In the genomic region with DNA sequence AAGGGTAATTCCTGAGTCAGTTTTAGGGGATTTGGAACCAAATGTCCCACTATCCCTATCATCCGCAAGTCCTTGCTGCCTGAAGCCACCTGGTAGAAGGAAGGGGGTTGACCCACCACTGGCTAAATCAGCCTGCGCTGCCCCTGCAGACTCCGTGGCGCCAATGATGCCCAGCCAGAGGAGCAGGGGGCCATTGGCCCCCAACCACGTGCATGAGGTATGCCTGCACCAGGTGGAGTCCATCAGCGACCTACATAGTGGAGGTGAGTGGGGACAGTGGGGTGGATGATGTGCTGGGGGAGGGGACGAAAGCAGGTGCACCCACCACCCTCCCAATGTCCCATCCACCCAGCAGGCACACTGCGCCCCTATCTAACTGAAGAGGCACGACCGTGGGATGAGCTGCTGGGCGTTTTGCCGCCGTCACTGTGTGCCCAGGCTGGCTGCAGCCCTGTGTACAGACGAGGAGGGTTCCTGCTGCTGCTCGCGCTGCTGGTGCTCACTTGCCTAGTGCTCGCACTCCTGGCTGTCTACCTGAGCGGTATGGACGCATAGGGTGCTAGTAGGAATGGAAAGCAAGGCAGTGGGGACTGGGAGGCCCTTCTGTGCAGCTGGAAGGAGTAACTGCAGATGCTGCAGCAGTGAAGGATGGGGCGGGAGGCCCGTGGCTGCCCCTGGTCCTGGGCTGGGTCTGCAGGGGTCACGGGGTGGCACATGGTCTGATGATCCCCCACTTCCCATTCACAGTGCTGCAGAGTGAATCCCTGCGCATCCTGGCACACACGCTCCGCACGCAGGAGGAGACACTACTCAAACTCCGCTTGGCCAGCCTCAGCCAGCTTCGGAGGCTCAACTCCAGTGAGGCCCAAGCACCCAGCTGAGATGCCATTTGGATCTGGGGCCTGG, we compare ENCODE assay signal across 21 cellular contexts. TPM values are rescaled to one million over a fixed set of nuclear protein-coding genes. Genes with fewer than 3 reads are reported as not detected.
DNase-seq lines count a peak whose midpoint lies in the region; ATAC-seq and TF ChIP-seq lines count a peak whose summit lies in the region.
"Had no signal": no experiment of that assay in that cellular context is flagged by ENCODE, and none has a peak within 500 bp of the region (broad histone marks: within the 10 kb centered on the region; RNA-seq: fewer than 3 reads in every experiment).

No MANE protein-coding gene starts in this region.

- H4K91ac ChIP-seq in neuronal stem cell (ENCODE audit: low read depth, low read length, poor library complexity): no peak overlapping the region

- peaks cover 5% of the 10 kb centered on the region; the same call in 1 of the 2 replicates for H3K4me1 ChIP-seq in GM23338 (ENCODE audit: insufficient read depth)
- no peaks in the 10 kb centered on the region for H3K4me1 ChIP-seq in endodermal cell (ENCODE audit: control insufficient read depth, insufficient read depth, low read length)
- H3K4me1 ChIP-seq in neuronal stem cell (ENCODE audit: control insufficient read depth in 2 of 2, insufficient read depth in 1 of 2, low read depth in 1 of 2, low read length in 2 of 2): peaks cover 4 to 6% of the 10 kb centered on the region in 2 donors
- H3K4me1 ChIP-seq in testis: peaks cover 14% of the 10 kb centered on the region

- H3K27me3 Mint-ChIP-seq in activated T-cell treated with anti-CD3 and anti-CD28 coated beads, Interleukin-2, amount 50 U/mL, for 4 hours (ENCODE audit: low read depth): no peaks in the 10 kb centered on the region
- peaks cover 5% of the 10 kb centered on the region for H3K27me3 Mint-ChIP-seq in GM23338 (ENCODE audit: insufficient read depth, low read depth, poor library complexity)
- peaks cover 4% of the 10 kb centered on the region for H3K27me3 Mint-ChIP-seq in endodermal cell (ENCODE audit: insufficient read depth)
- H3K27me3 Mint-ChIP-seq: CD8-positive, alpha-beta memory T cell had no signal

- H3K79me1 ChIP-seq in neuronal stem cell (ENCODE audit: low read depth, low read length): peaks cover 14% of the 10 kb centered on the region

- peaks cover 13% of the 10 kb centered on the region for H3K79me2 ChIP-seq in GM23338 (replicated peaks; ENCODE audit: insufficient read depth)

- H3K4me3 ChIP-seq in GM23338 (no peak overlapping the region), endodermal cell (ENCODE audit: low read length) (no peak overlapping the region), neuronal stem cell (ENCODE audit: low read length in 2 of 2) (peak overlapping the region in 1 of 2 donors; percentile 32), testis (no peak overlapping the region)
- H3K4me3 ChIP-seq: MG63, PC-9 had no signal

- H3F3A ChIP-seq in GM23338 (replicated peaks; ENCODE audit: low read depth): 0 out of 2 replicates have a peak, but pooled peaks cover 4% of the 10 kb centered on the region

- peaks cover 22% of the 10 kb centered on the region for H3K36me3 Mint-ChIP-seq in activated T-cell treated with anti-CD3 and anti-CD28 coated beads, Interleukin-2, amount 50 U/mL, for 4 hours (ENCODE audit: insufficient read depth)
- H3K36me3 Mint-ChIP-seq in GM23338 (ENCODE audit: low read depth): peaks cover 47% of the 10 kb centered on the region
- peaks cover 30% of the 10 kb centered on the region for H3K36me3 Mint-ChIP-seq in endodermal cell (ENCODE audit: low read depth)

- H2AFZ ChIP-seq in GM23338 (no peak overlapping the region), neuronal stem cell (ENCODE audit: low read length) (no peak overlapping the region)
- H2AFZ ChIP-seq: PC-9 had no signal

- no peak for TF ChIP-seq POLR2A in testis (IDR thresholded peaks at IDR 0.05)

- H4K20me1 ChIP-seq in GM23338 (replicated peaks; ENCODE audit: insufficient read depth): no peaks in the 10 kb centered on the region; the same call in 1 of the 2 replicates

- no peak overlapping the region for H3K4ac ChIP-seq in neuronal stem cell (ENCODE audit: low read length)

- no peak overlapping the region for H4K8ac ChIP-seq in neuronal stem cell (ENCODE audit: low read depth, low read length)

- H2BK120ac ChIP-seq in neuronal stem cell (ENCODE audit: low read depth, low read length): no peak overlapping the region

- no peak overlapping the region for H3K14ac ChIP-seq in neuronal stem cell (ENCODE audit: low read length)

- peak overlapping the region; percentile 4 for H2BK12ac ChIP-seq in neuronal stem cell (ENCODE audit: low read length)

- H3K27me3 ChIP-seq in GM23338 (ENCODE audit: insufficient read depth) (no peaks in the 10 kb centered on the region), endodermal cell (ENCODE audit: control insufficient read depth, insufficient read depth, low read length, poor library complexity, severe bottlenecking) (no peaks in the 10 kb centered on the region), neuronal stem cell (ENCODE audit: control insufficient read depth in 3 of 3, insufficient read depth in 3 of 3, low read depth in 1 of 3, low read length in 3 of 3) (no peaks in the 10 kb centered on the region), testis (no peaks in the 10 kb centered on the region)
- H3K27me3 ChIP-seq: MG63 had no signal

- 95 to 100% methylated on average over 12 to 27 of the region's 28 CpGs for WGBS in endodermal cell (ENCODE audit: insufficient coverage in 1 of 2, insufficient read length in 1 of 2), 2 experiments
- WGBS in neuronal stem cell (ENCODE audit: extremely low coverage in 2 of 2, insufficient read length in 2 of 2, insufficient replicate concordance in 1 of 2), 2 donors: no CpG with 5 or more reads among the region's 28 CpGs
- WGBS in testis, 2 donors: 86% methylated on average over 16 to 28 of the region's 28 CpGs

- intact Hi-C loops in testis (cut with DNase I; ENCODE audit: low total_unique reads): no loop called here

- H3K9me3 ChIP-seq in endodermal cell (ENCODE audit: control insufficient read depth, low read length) (no peaks in the 10 kb centered on the region), neuronal stem cell (replicated peaks in 1 of 2; ENCODE audit: control insufficient read depth in 2 of 2, insufficient read depth in 1 of 2, low read depth in 1 of 2, low read length in 2 of 2) (no peaks in the 10 kb centered on the region), testis (no peaks in the 10 kb centered on the region)
- H3K9me3 ChIP-seq: MG63 had no signal

- H2BK5ac ChIP-seq in neuronal stem cell (ENCODE audit: low read length): no peak overlapping the region

- H2BK15ac ChIP-seq in neuronal stem cell (ENCODE audit: low read length): no peak overlapping the region

- H3K9ac ChIP-seq in endodermal cell (ENCODE audit: extremely low read depth, low read length, poor library complexity, severe bottlenecking) (no peak overlapping the region), neuronal stem cell (ENCODE audit: low read depth, low read length, poor library complexity) (peak overlapping the region; percentile 25)

- ATAC-seq in activated T-cell treated with anti-CD3 and anti-CD28 coated beads, Interleukin-2, amount 50 U/mL, for 4 hours: peak; percentile 10 to 13
- ATAC-seq in GM23338: no peak

- TF ChIP-seq CTCF in GM23338 (conservative IDR thresholded peaks at IDR 0.05; ENCODE audit: low read depth in 2 of 2) (no peak), endodermal cell (conservative IDR thresholded peaks at IDR 0.05) (no peak), testis (IDR thresholded peaks at IDR 0.05) (no peak)

- DNase-seq in activated T-cell treated with anti-CD3 and anti-CD28 coated beads, Interleukin-2, amount 50 U/mL, for 4 hours: no peak
- DNase-seq in activated T-cell treated with anti-CD3 and anti-CD28 coated beads, Interleukin-2, amount 50 U/mL, for 48 hours: no peak
- DNase-seq in GM23338 (ENCODE audit: low spot score) (no peak), endodermal cell (peak; percentile 36), neuronal stem cell (ENCODE audit: low spot score) (no peak), testis (no peak)
- no peak for DNase-seq in stimulated activated CD4-positive, alpha-beta T cell treated with anti-CD3 and anti-CD28 coated beads, Interleukin-2, amount 100 ng/mL, for 48 hours
- no peak for DNase-seq in stimulated activated CD4-positive, alpha-beta T cell treated with anti-CD3 and anti-CD28 coated beads, Interleukin-4, amount 100 ng/mL, for 1 hour
- DNase-seq: CD8-positive, alpha-beta memory T cell; DMS79; H7; Karpas-422; MG63; NCI-H1092; NCI-H2081 treated with DMSO at 0.1 percent for 48 hours; NCI-H510A; NCI-H774; PC-9; SHP77 had no signal

- H3K36me3 ChIP-seq in GM23338 (ENCODE audit: insufficient read depth): peaks cover 11% of the 10 kb centered on the region
- H3K36me3 ChIP-seq in endodermal cell (ENCODE audit: control insufficient read depth, insufficient read depth, low read length): peaks cover 29% of the 10 kb centered on the region
- H3K36me3 ChIP-seq in neuronal stem cell (replicated peaks in 1 of 2; ENCODE audit: control insufficient read depth in 2 of 2, insufficient read depth in 2 of 2, low read length in 2 of 2): peaks cover 36 to 50% of the 10 kb centered on the region in 2 donors
- no peaks in the 10 kb centered on the region for H3K36me3 ChIP-seq in testis (ENCODE audit: low read depth, missing control alignments)

- no peak overlapping the region for H3K27ac Mint-ChIP-seq in GM23338
- H3K27ac Mint-ChIP-seq in endodermal cell: no peak overlapping the region

- peak overlapping the region; percentile 49 for H2AK5ac ChIP-seq in neuronal stem cell (ENCODE audit: low read depth, low read length)

- H3K27ac ChIP-seq in GM23338 (ENCODE audit: low read depth) (no peak overlapping the region), endodermal cell (ENCODE audit: low read depth, low read length) (no peak overlapping the region), neuronal stem cell (replicated peaks; ENCODE audit: low read length) (no peak overlapping the region), testis (no peak overlapping the region)
- H3K27ac ChIP-seq: PC-9 had no signal

- H3K9me3 Mint-ChIP-seq in activated T-cell treated with anti-CD3 and anti-CD28 coated beads, Interleukin-2, amount 50 U/mL, for 4 hours: no peaks in the 10 kb centered on the region
- H3K9me3 Mint-ChIP-seq in GM23338 (no peaks in the 10 kb centered on the region), endodermal cell (no peaks in the 10 kb centered on the region)
- H3K9me3 Mint-ChIP-seq: CD8-positive, alpha-beta memory T cell had no signal

- H3K4me2 ChIP-seq in GM23338 (no peak overlapping the region), neuronal stem cell (ENCODE audit: insufficient read depth, low read length, poor library complexity, severe bottlenecking) (no peak overlapping the region)
- H3K4me2 ChIP-seq: PC-9 had no signal

- H3K23ac ChIP-seq in neuronal stem cell (ENCODE audit: low read depth, low read length, poor library complexity): peak overlapping the region; percentile 49

- no peak overlapping the region for H3K4me3 Mint-ChIP-seq in activated T-cell treated with anti-CD3 and anti-CD28 coated beads, Interleukin-2, amount 50 U/mL, for 4 hours
- no peak overlapping the region for H3K4me3 Mint-ChIP-seq in GM23338
- H3K4me3 Mint-ChIP-seq in endodermal cell: no peak overlapping the region

- peaks cover 9% of the 10 kb centered on the region for H3K4me1 Mint-ChIP-seq in activated T-cell treated with anti-CD3 and anti-CD28 coated beads, Interleukin-2, amount 50 U/mL, for 4 hours (ENCODE audit: low read depth)
- H3K4me1 Mint-ChIP-seq in GM23338 (peaks cover 5% of the 10 kb centered on the region), endodermal cell (peaks cover 5% of the 10 kb centered on the region)

- no peaks in the 10 kb centered on the region for H3K9me2 ChIP-seq in GM23338 (ENCODE audit: insufficient read depth)

- no peak overlapping the region for H3K18ac ChIP-seq in neuronal stem cell (ENCODE audit: low read length)

RNA-seq across cellular contexts. Expression of gene IFRD2, which starts 5.7 kb away (rescaled TPM):
- total RNA-seq in activated T-cell treated with anti-CD3 and anti-CD28 coated beads, Interleukin-2, amount 50 U/mL, for 4 hours: 100 to 1,000 TPM; 339 to 366 (median 341) TPM
- 91.5 and 92.4 TPM in 2 replicates for total RNA-seq in GM23338 (2014; rRNA removed; shearing (Covaris generic))
- polyA plus RNA-seq in GM23338 (2016; fragmentation: Nextera tagmentation; extraction: Ambion mirVana): 80.8 and 89.7 TPM in 2 replicates
- total RNA-seq in endodermal cell: 10 to 100 TPM; 56.6 to 70.9 TPM
- 42.4 TPM for polyA plus RNA-seq in endodermal cell (2013, experiment 1 of 2)
- 35.6 TPM for polyA plus RNA-seq in endodermal cell (2013, experiment 2 of 2)
- polyA plus RNA-seq in neuronal stem cell (2013, experiment 1 of 2): 23.1 TPM
- 22.1 TPM for polyA plus RNA-seq in neuronal stem cell (2013, experiment 2 of 2)
- total RNA-seq in testis: 10 to 100 TPM; 55.3 to 60.9 TPM
- 42.3 TPM for polyA plus RNA-seq in testis (ENCODE audit: insufficient read depth, low read depth, low replicate concordance)

RNA-seq across cellular contexts. Expression of gene LSMEM2, which starts 7.7 kb away (rescaled TPM):
- under 1 TPM in 1 of 3 donors, not detected in 2; 0.13 TPM for total RNA-seq in activated T-cell treated with anti-CD3 and anti-CD28 coated beads, Interleukin-2, amount 50 U/mL, for 4 hours
- 0.59 and 1.5 TPM in 2 replicates for total RNA-seq in GM23338 (2014; rRNA removed; shearing (Covaris generic))
- polyA plus RNA-seq in GM23338 (2016; fragmentation: Nextera tagmentation; extraction: Ambion mirVana) (0.86 and 1.5 TPM in 2 replicates), testis (ENCODE audit: insufficient read depth, low read depth, low replicate concordance) (2.6 TPM)
- total RNA-seq in endodermal cell (not detected), testis (1 to 10 TPM; 1.5 to 3.2 TPM)
- 0.25 TPM for polyA plus RNA-seq in endodermal cell (2013, experiment 1 of 2)
- not detected for polyA plus RNA-seq in endodermal cell (2013, experiment 2 of 2)
- 0.28 TPM for polyA plus RNA-seq in neuronal stem cell (2013, experiment 1 of 2)
- 0.21 TPM for polyA plus RNA-seq in neuronal stem cell (2013, experiment 2 of 2)
- total RNA-seq: A172; CD8-positive, alpha-beta memory T cell had no signal
- polyA plus RNA-seq: BJ; CD8-positive, alpha-beta memory T cell had no signal

RNA-seq across cellular contexts. Expression of gene HYAL3, which starts 12.6 kb away (rescaled TPM):
- 10 to 100 TPM in 1 of 3 donors, 1 to 10 TPM in 2; 4.9 to 10.3 (median 7.2) TPM for total RNA-seq in activated T-cell treated with anti-CD3 and anti-CD28 coated beads, Interleukin-2, amount 50 U/mL, for 4 hours
- total RNA-seq in GM23338 (2014; rRNA removed; shearing (Covaris generic)): 2.5 and 7.1 TPM in 2 replicates
- 2.4 and 3.7 TPM in 2 replicates for polyA plus RNA-seq in GM23338 (2016; fragmentation: Nextera tagmentation; extraction: Ambion mirVana)
- 1 to 10 TPM; 2.6 to 3.3 TPM for total RNA-seq in endodermal cell
- polyA plus RNA-seq in endodermal cell (2013, experiment 1 of 2): 4.1 TPM
- polyA plus RNA-seq in endodermal cell (2013, experiment 2 of 2): 3.9 TPM
- 2.5 TPM for polyA plus RNA-seq in neuronal stem cell (2013, experiment 1 of 2)
- 2.0 TPM for polyA plus RNA-seq in neuronal stem cell (2013, experiment 2 of 2)
- total RNA-seq in testis: 10 to 100 TPM; 13.8 to 25.2 TPM
- 27.9 TPM for polyA plus RNA-seq in testis (ENCODE audit: insufficient read depth, low read depth, low replicate concordance)

RNA-seq across cellular contexts. Expression of gene NAA80, which starts 12.6 kb away (rescaled TPM):
- total RNA-seq in activated T-cell treated with anti-CD3 and anti-CD28 coated beads, Interleukin-2, amount 50 U/mL, for 4 hours: 10 to 100 TPM; 17.5 to 21.7 (median 21.1) TPM
- 11.3 and 16.7 TPM in 2 replicates for total RNA-seq in GM23338 (2014; rRNA removed; shearing (Covaris generic))
- polyA plus RNA-seq in GM23338 (2016; fragmentation: Nextera tagmentation; extraction: Ambion mirVana) (11.2 and 12.1 TPM in 2 replicates), testis (ENCODE audit: insufficient read depth, low read depth, low replicate concordance) (72.4 TPM)
- total RNA-seq in endodermal cell (10 to 100 TPM in 1 of 2 donors, 1 to 10 TPM in 1; 9.7 to 12.8 TPM), testis (10 to 100 TPM; 37.9 to 79.4 TPM)
- 19.7 TPM for polyA plus RNA-seq in endodermal cell (2013, experiment 1 of 2)
- 17.0 TPM for polyA plus RNA-seq in endodermal cell (2013, experiment 2 of 2)
- 16.7 TPM for polyA plus RNA-seq in neuronal stem cell (2013, experiment 1 of 2)
- polyA plus RNA-seq in neuronal stem cell (2013, experiment 2 of 2): 16.1 TPM

RNA-seq across cellular contexts. Expression of gene HYAL1, which starts 16.8 kb away (rescaled TPM):
- under 1 TPM in 2 of 3 donors, not detected in 1; 0.24 to 0.82 TPM for total RNA-seq in activated T-cell treated with anti-CD3 and anti-CD28 coated beads, Interleukin-2, amount 50 U/mL, for 4 hours
- 2.8 and 5.0 TPM in 2 replicates for total RNA-seq in GM23338 (2014; rRNA removed; shearing (Covaris generic))
- polyA plus RNA-seq in GM23338 (2016; fragmentation: Nextera tagmentation; extraction: Ambion mirVana) (1.7 and 2.1 TPM in 2 replicates), testis (ENCODE audit: insufficient read depth, low read depth, low replicate concordance) (3.7 TPM)
- total RNA-seq in endodermal cell (1 to 10 TPM in 1 of 2 donors, under 1 TPM in 1; 0.92 to 1.8 TPM), testis (1 to 10 TPM; 2.7 to 3.2 TPM)
- 1.8 TPM for polyA plus RNA-seq in endodermal cell (2013, experiment 1 of 2)
- 1.3 TPM for polyA plus RNA-seq in endodermal cell (2013, experiment 2 of 2)
- 1.6 TPM for polyA plus RNA-seq in neuronal stem cell (2013, experiment 1 of 2)
- polyA plus RNA-seq in neuronal stem cell (2013, experiment 2 of 2): 1.6 TPM
